Comparison of ENCODE assay signal across 1 cellular context in the genomic region with DNA sequence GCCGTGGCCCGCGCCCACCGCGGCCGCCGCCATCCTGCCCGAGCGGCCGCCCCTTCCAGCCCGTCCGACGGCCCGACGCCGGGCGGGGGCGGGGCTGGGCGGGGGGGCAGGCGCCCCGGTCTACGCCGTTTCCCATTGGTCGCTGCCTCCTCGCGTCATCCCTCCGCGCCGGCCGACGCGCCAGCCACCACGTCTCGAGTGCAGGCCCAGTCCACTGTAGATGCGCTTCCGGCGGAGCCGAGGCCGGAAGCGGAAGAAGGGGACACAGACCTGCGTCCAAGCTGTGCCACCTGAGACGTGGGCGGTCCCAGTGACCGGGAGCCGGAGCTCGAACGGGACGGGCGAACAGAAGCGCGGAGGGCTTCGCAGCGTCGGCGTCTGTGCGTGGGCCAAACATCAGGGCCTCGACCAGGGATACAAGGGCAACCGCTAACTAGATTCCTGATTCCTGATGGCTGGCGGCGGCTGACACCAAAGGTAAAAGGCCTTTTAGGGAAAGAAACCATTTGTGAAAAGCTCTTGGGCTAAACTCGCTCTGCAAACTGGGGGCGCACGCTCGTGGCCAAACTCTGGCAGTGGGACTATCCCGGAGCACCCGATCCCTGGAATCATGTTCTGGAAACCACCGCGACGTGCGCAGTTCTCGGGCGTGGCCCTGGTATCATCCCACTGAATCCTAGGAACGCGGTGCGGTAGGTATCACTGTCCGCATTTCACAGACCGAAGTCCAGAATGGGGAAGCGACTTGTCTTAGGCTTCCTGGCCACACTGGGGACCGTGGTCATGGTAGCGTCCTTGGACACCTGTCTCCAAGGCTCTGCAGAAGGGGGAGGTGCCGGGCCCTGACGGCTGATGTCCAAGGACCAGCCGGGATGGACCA.
TF ChIP-seq lines count a peak whose summit lies in the region.

SLC35E1 (minus strand) TSS at position 84 of the 880 bp plus-strand sequence; CDS start at position 33, 51 bp downstream.

TF ChIP-seq in K562, 482 proteins besides CTCF, POLR2A, EP300 and RAD21 (continued from another document):
- TF ChIP-seq ZNF318 (IDR thresholded peaks at IDR 0.05; ENCODE audit: borderline replicate concordance in 1 of 2, low read depth in 1 of 2) (no peak), SMAD2 (IDR thresholded peaks at IDR 0.05; ENCODE audit: low read depth, low read length) (no peak), ZNF436 (CRISPR knock-in tag; IDR thresholded peaks at IDR 0.05) (no peak), ATF4 (CRISPR knock-in tag; IDR thresholded peaks at IDR 0.05) (no peak), ZNF707 (CRISPR knock-in tag; conservative IDR thresholded peaks at IDR 0.05) (no peak), ELK3 (CRISPR knock-in tag; IDR thresholded peaks at IDR 0.05) (no peak), TSC22D4 (tag; IDR thresholded peaks at IDR 0.05) (no peak), PHF20 (IDR thresholded peaks at IDR 0.05; ENCODE audit: partially characterized antibody) (peak; percentile 94), ZNF444 (CRISPR knock-in tag; IDR thresholded peaks at IDR 0.05) (no peak), ZNF57 (CRISPR knock-in tag; IDR thresholded peaks at IDR 0.05) (no peak), KLF16 (IDR thresholded peaks at IDR 0.05) (no peak), TRIM28 (IDR thresholded peaks at IDR 0.05) (no peak), RBM39 (optimal IDR thresholded peaks at IDR 0.05; ENCODE audit: low read depth, low read length) (no peak), RERE (CRISPR knock-in tag; IDR thresholded peaks at IDR 0.05; ENCODE audit: borderline replicate concordance) (no peak)
